Comparison of ENCODE assay signal across 1 cellular context in genomic region chr1:227273557-227273956, GRCh38.
TF ChIP-seq lines count a peak whose summit lies in the region.

No MANE protein-coding gene starts in this region.

TF ChIP-seq in K562, 482 proteins besides CTCF, POLR2A, EP300 and RAD21 (continued from another document):
- TF ChIP-seq TRIM24 (IDR thresholded peaks at IDR 0.05) (no peak), HDAC2 (IDR thresholded peaks at IDR 0.05) (peak; percentile 54; the same call in 1 of the 2 replicates), ARHGAP35 (IDR thresholded peaks at IDR 0.05; ENCODE audit: partially characterized antibody) (no peak), CREM (IDR thresholded peaks at IDR 0.05; ENCODE audit: low read depth) (no peak), HDAC1 (IDR thresholded peaks at IDR 0.05) (peak in 1 of 2 experiments; percentile 42; a peak in 1 of 4 replicates), EHMT2 (IDR thresholded peaks at IDR 0.05) (peak; percentile 97), RCOR1 (IDR thresholded peaks at IDR 0.05; ENCODE audit: borderline replicate concordance in 1 of 2, low read depth in 2 of 2, low read length in 2 of 2) (0 out of 4 replicates have a peak, but pooled peaks of 1 of the 2 experiments have one; percentile 14), ZNF77 (CRISPR knock-in tag; IDR thresholded peaks at IDR 0.05) (no peak), RBM15 (IDR thresholded peaks at IDR 0.05; ENCODE audit: insufficient read depth, low read length) (no peak), MTA3 (IDR thresholded peaks at IDR 0.05; ENCODE audit: borderline replicate concordance) (no peak), ZNF696 (CRISPR knock-in tag; conservative IDR thresholded peaks at IDR 0.05) (no peak), SPI1 (IDR thresholded peaks at IDR 0.05; ENCODE audit: borderline replicate concordance, low read depth, low read length) (no peak), NONO (IDR thresholded peaks at IDR 0.05; ENCODE audit: low read depth in 2 of 2, low read length in 1 of 2) (no peak), MIER1 (IDR thresholded peaks at IDR 0.05; ENCODE audit: low read depth) (peak; percentile 93)
- TF ChIP-seq, protein P1, sequence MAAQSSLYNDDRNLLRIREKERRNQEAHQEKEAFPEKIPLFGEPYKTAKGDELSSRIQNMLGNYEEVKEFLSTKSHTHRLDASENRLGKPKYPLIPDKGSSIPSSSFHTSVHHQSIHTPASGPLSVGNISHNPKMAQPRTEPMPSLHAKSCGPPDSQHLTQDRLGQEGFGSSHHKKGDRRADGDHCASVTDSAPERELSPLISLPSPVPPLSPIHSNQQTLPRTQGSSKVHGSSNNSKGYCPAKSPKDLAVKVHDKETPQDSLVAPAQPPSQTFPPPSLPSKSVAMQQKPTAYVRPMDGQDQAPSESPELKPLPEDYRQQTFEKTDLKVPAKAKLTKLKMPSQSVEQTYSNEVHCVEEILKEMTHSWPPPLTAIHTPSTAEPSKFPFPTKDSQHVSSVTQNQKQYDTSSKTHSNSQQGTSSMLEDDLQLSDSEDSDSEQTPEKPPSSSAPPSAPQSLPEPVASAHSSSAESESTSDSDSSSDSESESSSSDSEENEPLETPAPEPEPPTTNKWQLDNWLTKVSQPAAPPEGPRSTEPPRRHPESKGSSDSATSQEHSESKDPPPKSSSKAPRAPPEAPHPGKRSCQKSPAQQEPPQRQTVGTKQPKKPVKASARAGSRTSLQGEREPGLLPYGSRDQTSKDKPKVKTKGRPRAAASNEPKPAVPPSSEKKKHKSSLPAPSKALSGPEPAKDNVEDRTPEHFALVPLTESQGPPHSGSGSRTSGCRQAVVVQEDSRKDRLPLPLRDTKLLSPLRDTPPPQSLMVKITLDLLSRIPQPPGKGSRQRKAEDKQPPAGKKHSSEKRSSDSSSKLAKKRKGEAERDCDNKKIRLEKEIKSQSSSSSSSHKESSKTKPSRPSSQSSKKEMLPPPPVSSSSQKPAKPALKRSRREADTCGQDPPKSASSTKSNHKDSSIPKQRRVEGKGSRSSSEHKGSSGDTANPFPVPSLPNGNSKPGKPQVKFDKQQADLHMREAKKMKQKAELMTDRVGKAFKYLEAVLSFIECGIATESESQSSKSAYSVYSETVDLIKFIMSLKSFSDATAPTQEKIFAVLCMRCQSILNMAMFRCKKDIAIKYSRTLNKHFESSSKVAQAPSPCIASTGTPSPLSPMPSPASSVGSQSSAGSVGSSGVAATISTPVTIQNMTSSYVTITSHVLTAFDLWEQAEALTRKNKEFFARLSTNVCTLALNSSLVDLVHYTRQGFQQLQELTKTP (IDR thresholded peaks at IDR 0.05; ENCODE audit: low read depth in 1 of 2, partially characterized antibody in 2 of 2) = peak in 1 of 2 experiments; percentile 82
- TF ChIP-seq, protein P2, sequence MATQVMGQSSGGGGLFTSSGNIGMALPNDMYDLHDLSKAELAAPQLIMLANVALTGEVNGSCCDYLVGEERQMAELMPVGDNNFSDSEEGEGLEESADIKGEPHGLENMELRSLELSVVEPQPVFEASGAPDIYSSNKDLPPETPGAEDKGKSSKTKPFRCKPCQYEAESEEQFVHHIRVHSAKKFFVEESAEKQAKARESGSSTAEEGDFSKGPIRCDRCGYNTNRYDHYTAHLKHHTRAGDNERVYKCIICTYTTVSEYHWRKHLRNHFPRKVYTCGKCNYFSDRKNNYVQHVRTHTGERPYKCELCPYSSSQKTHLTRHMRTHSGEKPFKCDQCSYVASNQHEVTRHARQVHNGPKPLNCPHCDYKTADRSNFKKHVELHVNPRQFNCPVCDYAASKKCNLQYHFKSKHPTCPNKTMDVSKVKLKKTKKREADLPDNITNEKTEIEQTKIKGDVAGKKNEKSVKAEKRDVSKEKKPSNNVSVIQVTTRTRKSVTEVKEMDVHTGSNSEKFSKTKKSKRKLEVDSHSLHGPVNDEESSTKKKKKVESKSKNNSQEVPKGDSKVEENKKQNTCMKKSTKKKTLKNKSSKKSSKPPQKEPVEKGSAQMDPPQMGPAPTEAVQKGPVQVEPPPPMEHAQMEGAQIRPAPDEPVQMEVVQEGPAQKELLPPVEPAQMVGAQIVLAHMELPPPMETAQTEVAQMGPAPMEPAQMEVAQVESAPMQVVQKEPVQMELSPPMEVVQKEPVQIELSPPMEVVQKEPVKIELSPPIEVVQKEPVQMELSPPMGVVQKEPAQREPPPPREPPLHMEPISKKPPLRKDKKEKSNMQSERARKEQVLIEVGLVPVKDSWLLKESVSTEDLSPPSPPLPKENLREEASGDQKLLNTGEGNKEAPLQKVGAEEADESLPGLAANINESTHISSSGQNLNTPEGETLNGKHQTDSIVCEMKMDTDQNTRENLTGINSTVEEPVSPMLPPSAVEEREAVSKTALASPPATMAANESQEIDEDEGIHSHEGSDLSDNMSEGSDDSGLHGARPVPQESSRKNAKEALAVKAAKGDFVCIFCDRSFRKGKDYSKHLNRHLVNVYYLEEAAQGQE (CRISPR knock-in tag; IDR thresholded peaks at IDR 0.05; ENCODE audit: low read depth) = peak; percentile 62; the same call in 1 of the 2 replicates
- TF ChIP-seq, protein P3, sequence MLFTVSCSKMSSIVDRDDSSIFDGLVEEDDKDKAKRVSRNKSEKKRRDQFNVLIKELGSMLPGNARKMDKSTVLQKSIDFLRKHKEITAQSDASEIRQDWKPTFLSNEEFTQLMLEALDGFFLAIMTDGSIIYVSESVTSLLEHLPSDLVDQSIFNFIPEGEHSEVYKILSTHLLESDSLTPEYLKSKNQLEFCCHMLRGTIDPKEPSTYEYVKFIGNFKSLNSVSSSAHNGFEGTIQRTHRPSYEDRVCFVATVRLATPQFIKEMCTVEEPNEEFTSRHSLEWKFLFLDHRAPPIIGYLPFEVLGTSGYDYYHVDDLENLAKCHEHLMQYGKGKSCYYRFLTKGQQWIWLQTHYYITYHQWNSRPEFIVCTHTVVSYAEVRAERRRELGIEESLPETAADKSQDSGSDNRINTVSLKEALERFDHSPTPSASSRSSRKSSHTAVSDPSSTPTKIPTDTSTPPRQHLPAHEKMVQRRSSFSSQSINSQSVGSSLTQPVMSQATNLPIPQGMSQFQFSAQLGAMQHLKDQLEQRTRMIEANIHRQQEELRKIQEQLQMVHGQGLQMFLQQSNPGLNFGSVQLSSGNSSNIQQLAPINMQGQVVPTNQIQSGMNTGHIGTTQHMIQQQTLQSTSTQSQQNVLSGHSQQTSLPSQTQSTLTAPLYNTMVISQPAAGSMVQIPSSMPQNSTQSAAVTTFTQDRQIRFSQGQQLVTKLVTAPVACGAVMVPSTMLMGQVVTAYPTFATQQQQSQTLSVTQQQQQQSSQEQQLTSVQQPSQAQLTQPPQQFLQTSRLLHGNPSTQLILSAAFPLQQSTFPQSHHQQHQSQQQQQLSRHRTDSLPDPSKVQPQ (CRISPR knock-in tag; IDR thresholded peaks at IDR 0.05; ENCODE audit: borderline replicate concordance) = no peak
- TF ChIP-seq, protein P4, sequence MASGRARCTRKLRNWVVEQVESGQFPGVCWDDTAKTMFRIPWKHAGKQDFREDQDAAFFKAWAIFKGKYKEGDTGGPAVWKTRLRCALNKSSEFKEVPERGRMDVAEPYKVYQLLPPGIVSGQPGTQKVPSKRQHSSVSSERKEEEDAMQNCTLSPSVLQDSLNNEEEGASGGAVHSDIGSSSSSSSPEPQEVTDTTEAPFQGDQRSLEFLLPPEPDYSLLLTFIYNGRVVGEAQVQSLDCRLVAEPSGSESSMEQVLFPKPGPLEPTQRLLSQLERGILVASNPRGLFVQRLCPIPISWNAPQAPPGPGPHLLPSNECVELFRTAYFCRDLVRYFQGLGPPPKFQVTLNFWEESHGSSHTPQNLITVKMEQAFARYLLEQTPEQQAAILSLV (tag; IDR thresholded peaks at IDR 0.05) = no peak
TF ChIP-seq in K562: peak in this region for 9.
